In the genomic region with DNA sequence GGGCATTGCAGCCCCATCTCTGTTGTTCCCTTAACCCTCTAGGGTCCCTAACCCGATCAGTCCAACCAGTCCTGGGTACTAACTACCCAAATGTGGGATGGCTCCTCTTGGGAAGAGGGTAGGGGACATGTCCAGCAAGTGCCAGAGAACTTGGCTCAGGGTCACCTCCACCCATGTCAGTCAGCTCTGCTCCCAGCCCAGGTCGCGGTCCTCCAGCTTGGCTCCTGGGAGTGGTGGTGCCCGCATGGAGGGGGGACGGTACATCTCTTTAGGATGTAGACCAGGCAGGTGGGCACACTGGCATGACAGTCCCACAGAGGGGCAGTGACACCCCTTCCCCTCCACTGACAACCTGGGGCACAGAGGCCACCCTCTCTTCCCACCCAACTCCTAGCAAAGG, we compare ENCODE assay signal across 1 cellular context.
TF ChIP-seq lines count a peak whose summit lies in the region.

No MANE protein-coding gene starts in this region.

TF ChIP-seq in endothelial cell of umbilical vein, 7 proteins besides CTCF, POLR2A, EP300 and RAD21:
- TF ChIP-seq POLR2AphosphoS5 (IDR thresholded peaks at IDR 0.05; ENCODE audit: insufficient read depth, low read depth, low read length) = no peak
- TF ChIP-seq GATA2 (IDR thresholded peaks at IDR 0.05; ENCODE audit: insufficient read depth, insufficient read length, low read depth, low read length) = no peak
- no peak for TF ChIP-seq JUN (IDR thresholded peaks at IDR 0.05; ENCODE audit: borderline replicate concordance, insufficient read depth, insufficient read length, low read depth)
- TF ChIP-seq EZH2 (IDR thresholded peaks at IDR 0.05; ENCODE audit: borderline replicate concordance, low read depth, low read length, severe bottlenecking) = no peak
- TF ChIP-seq MYC (IDR thresholded peaks at IDR 0.05; ENCODE audit: low read depth, low read length) = no peak
- no peak for TF ChIP-seq FOS (IDR thresholded peaks at IDR 0.05; ENCODE audit: borderline replicate concordance, insufficient read depth, low read length)
TF ChIP-seq in endothelial cell of umbilical vein: peak in this region for 0.
